Comparison of ENCODE assay signal across 8 cellular contexts in genomic region chr9:78235771-78236510, GRCh38. TPM values are rescaled to one million over a fixed set of nuclear protein-coding genes. Genes with fewer than 3 reads are reported as not detected.
A peak's percentile ranks its signal among the peaks of the same experiment; 100 is the strongest.
DNase-seq lines count a peak whose midpoint lies in the region; ATAC-seq and TF ChIP-seq lines count a peak whose summit lies in the region.

CEP78 (plus strand) TSS chr9:78236075; CDS start chr9:78236351, 276 bp downstream.

- H3K36me3 Mint-ChIP-seq in T-helper 1 cell treated with Interleukin-12 subunit alpha and Interleukin-12 subunit beta and Interleukin-4 antibody, amounts not matched to agents 30 μg/mL and 1 μg/mL, for 36 hours (ENCODE audit: low read depth): peaks cover 16% of the 10 kb centered on the region

- DNase-seq in GM13977 (ENCODE audit: low spot score) (peak; percentile 94), NCI-H1436 (lab: John Stamatoyannopoulos, UW) (peak; percentile 92), amniotic stem cell (lab: John Stamatoyannopoulos, UW) (peak; percentile 79), left cardiac atrium (peak; percentile 95), posterior vena cava (ENCODE audit: low spot score) (peak; percentile 97), upper lobe of right lung (peak; percentile 96)

- H3K9me3 ChIP-seq in upper lobe of right lung: no peaks in the 10 kb centered on the region

- H3K27ac ChIP-seq in upper lobe of right lung: peak within 1 kb of the TSS; percentile 70

- H3K4me1 ChIP-seq in upper lobe of right lung: peaks cover 7% of the 10 kb centered on the region

- peak within 1 kb of the TSS; percentile 96 for H3K4me3 ChIP-seq in upper lobe of right lung

- in situ Hi-C loops in GM13977 (cut with MboI; ENCODE audit: low pct_unique_long_range_greater_than_20kb, low sequenced_read_pairs, unreplicated experiment): no loop called here

- TF ChIP-seq CTCF in GM13977 (IDR thresholded peaks at IDR 0.05; ENCODE audit: extremely low read depth, insufficient read depth, missing control alignments) (no peak), upper lobe of right lung (IDR thresholded peaks at IDR 0.05) (no peak)

- H3K4me1 Mint-ChIP-seq in T-helper 1 cell treated with Interleukin-12 subunit alpha and Interleukin-12 subunit beta and Interleukin-4 antibody, amounts not matched to agents 30 μg/mL and 1 μg/mL, for 36 hours (ENCODE audit: low read depth): peaks cover 29% of the 10 kb centered on the region

- no peaks in the 10 kb centered on the region for H3K36me3 ChIP-seq in upper lobe of right lung

- intact Hi-C loops in left cardiac atrium (cut with DNase I) (no loop called here), posterior vena cava (cut with DNase I) (no loop called here), upper lobe of right lung (cut with DNase I) (no loop called here)

- no peaks in the 10 kb centered on the region for H3K9me3 Mint-ChIP-seq in T-helper 1 cell treated with Interleukin-12 subunit alpha and Interleukin-12 subunit beta and Interleukin-4 antibody, amounts not matched to agents 30 μg/mL and 1 μg/mL, for 36 hours

- H3K27me3 Mint-ChIP-seq in T-helper 1 cell treated with Interleukin-12 subunit alpha and Interleukin-12 subunit beta and Interleukin-4 antibody, amounts not matched to agents 30 μg/mL and 1 μg/mL, for 36 hours (ENCODE audit: low read depth): peaks cover 5% of the 10 kb centered on the region

- ATAC-seq in HG02840 (IDR thresholded peaks at IDR 0.05; ENCODE audit: low FRiP score, unreplicated experiment): peak; percentile 98
- peak; percentile 99 for ATAC-seq in left cardiac atrium
- peak; percentile 99 for ATAC-seq in upper lobe of right lung

- H3K27me3 ChIP-seq in upper lobe of right lung: no peaks in the 10 kb centered on the region

- H3K27ac Mint-ChIP-seq in T-helper 1 cell treated with Interleukin-12 subunit alpha and Interleukin-12 subunit beta and Interleukin-4 antibody, amounts not matched to agents 30 μg/mL and 1 μg/mL, for 36 hours: peak within 1 kb of the TSS; percentile 93

- peak within 1 kb of the TSS; percentile 88 for H3K4me3 Mint-ChIP-seq in T-helper 1 cell treated with Interleukin-12 subunit alpha and Interleukin-12 subunit beta and Interleukin-4 antibody, amounts not matched to agents 30 μg/mL and 1 μg/mL, for 36 hours

RNA-seq across cellular contexts. Expression of gene CEP78, which starts in this region (rescaled TPM):
- total RNA-seq in left cardiac atrium: 1 to 10 TPM; 4.6 to 5.8 TPM
- total RNA-seq in posterior vena cava: 10 to 100 TPM in 1 of 2 donors, 1 to 10 TPM in 1; 9.9 to 11.8 TPM
- total RNA-seq in upper lobe of right lung: 12.1 TPM

Comparison
In these comparisons a context has a peak if more than half of its experiments do, and no peak if none do; other contexts are left out.
1. Peak in every context shown above with its lines: DNase-seq, ATAC-seq, H3K4me3 ChIP-seq and H3K27ac ChIP-seq.